26 cellular contexts compared by ENCODE assay signal in the genomic region with DNA sequence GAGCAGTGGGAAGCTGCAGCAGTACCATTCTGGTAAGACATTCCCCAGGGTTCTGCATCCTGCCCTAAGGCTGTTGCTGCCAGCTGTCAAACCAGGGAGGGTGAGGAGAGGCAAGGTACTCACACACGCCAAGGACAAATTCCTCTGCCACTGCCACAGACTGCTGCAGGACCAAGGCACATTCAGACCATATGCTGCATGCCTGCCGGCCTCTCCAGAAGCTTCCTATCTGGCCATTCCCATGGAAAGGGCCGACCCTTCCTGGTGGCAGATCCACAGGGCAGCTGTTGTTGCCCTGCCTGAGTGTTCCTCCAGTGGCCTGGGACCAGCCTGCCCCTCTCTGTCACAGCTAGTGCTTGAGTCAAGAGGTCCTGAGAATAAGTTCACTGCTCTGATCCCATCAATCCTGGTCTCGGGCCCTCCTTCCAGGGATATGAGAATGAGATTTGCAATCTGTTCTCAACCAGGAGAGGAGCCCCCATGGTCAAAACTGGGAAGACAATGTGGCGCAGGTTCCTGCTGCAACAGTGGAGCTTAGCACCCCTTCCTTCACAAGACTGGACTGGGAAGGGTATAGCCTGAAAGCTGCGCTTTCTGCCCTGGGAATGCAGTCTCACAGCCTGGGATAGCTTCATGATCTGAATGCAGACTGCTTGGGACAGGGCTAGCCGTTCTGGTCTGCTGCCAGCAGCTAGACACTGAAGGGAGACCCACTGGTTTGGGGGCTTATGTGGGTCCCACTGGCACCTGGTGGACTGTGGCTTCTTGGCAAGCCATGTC.
"Had no signal": no experiment of that assay in that cellular context is flagged by ENCODE, and none has a peak within 500 bp of the region (broad histone marks: within the 10 kb centered on the region; RNA-seq: fewer than 3 reads in every experiment).

No MANE protein-coding gene starts in this region.

- H3K9me3 ChIP-seq: body of pancreas, colonic mucosa, gastrocnemius medialis, testis, transverse colon had no signal

- H3K36me3 ChIP-seq: cardiac muscle cell, colonic mucosa, gastrocnemius medialis, transverse colon had no signal

- DNase-seq: activated CD4-positive, alpha-beta T cell treated with anti-CD3 and anti-CD28 coated beads for 36 hours; activated CD4-positive, CD25-positive, alpha-beta regulatory T cell; activated CD8-positive, alpha-beta memory T cell treated with anti-CD3 and anti-CD28 coated beads, Interleukin-2, amount 10 ng/mL, durations not matched to agents 7 days and 5 days; activated CD8-positive, alpha-beta T cell treated with anti-CD3 and anti-CD28 coated beads, Interleukin-2, amount 10 ng/mL, durations not matched to agents 7 days and 5 days; activated naive CD4-positive, alpha-beta T cell; activated T-cell treated with anti-CD3 and anti-CD28 coated beads, Interleukin-2, amount 50 U/mL, for 48 hours; anterior cingulate cortex; body of pancreas; cerebellar nuclear complex; colonic mucosa; effector CD8-positive, alpha-beta T cell; gastrocnemius medialis; stimulated activated CD4-positive, alpha-beta T cell treated with anti-CD3 and anti-CD28 coated beads, Interleukin-12 subunit alpha, Interleukin-12 subunit beta, amount 100 ng/mL, for 4 hours; stimulated activated CD4-positive, alpha-beta T cell treated with anti-CD3 and anti-CD28 coated beads, Interleukin-4, amount 100 ng/mL, for 1 hour; stimulated activated naive CD8-positive, alpha-beta T cell treated with anti-CD3 and anti-CD28 coated beads, Interleukin-15, Interleukin-2, amounts not matched to agents 100 U/mL and 50 U/mL, for 24 hours; testis; transverse colon had no signal

- H3K27me3 ChIP-seq: body of pancreas, cardiac muscle cell, colonic mucosa, gastrocnemius medialis, hepatocyte, testis, transverse colon had no signal

- H3K79me2 ChIP-seq: hepatocyte had no signal

- H3K4me3 Mint-ChIP-seq: activated CD4-positive, alpha-beta T cell treated with anti-CD3 and anti-CD28 coated beads for 36 hours; activated CD8-positive, alpha-beta memory T cell treated with anti-CD3 and anti-CD28 coated beads, Interleukin-2, amount 10 ng/mL, durations not matched to agents 7 days and 5 days; activated CD8-positive, alpha-beta T cell treated with anti-CD3 and anti-CD28 coated beads, Interleukin-2, amount 10 ng/mL, durations not matched to agents 7 days and 5 days; memory B cell; naive thymus-derived CD8-positive, alpha-beta T cell; neural crest cell; T-helper 2 cell treated with Interferon-gamma antibody and Interleukin-4, amounts not matched to agents 5 μg/mL and 100 μg/mL, for 36 hours had no signal

- H3K4me2 ChIP-seq: hepatocyte had no signal

- H3K4me1 ChIP-seq: body of pancreas, colonic mucosa, gastrocnemius medialis, testis, transverse colon had no signal

- H3K27me3 Mint-ChIP-seq: activated CD4-positive, alpha-beta T cell treated with anti-CD3 and anti-CD28 coated beads for 36 hours; activated CD8-positive, alpha-beta memory T cell treated with anti-CD3 and anti-CD28 coated beads, Interleukin-2, amount 10 ng/mL, durations not matched to agents 7 days and 5 days; memory B cell; naive thymus-derived CD8-positive, alpha-beta T cell had no signal

- H3K36me3 Mint-ChIP-seq: activated CD8-positive, alpha-beta memory T cell treated with anti-CD3 and anti-CD28 coated beads, Interleukin-2, amount 10 ng/mL, durations not matched to agents 7 days and 5 days; activated naive CD4-positive, alpha-beta T cell treated with anti-CD3 and anti-CD28 coated beads, Interleukin-2, amount 50 U/mL, for 72 hours; memory B cell had no signal

- ATAC-seq: activated CD4-positive, alpha-beta T cell treated with anti-CD3 and anti-CD28 coated beads for 36 hours; activated CD8-positive, alpha-beta memory T cell treated with anti-CD3 and anti-CD28 coated beads, Interleukin-2, amount 10 ng/mL, durations not matched to agents 7 days and 5 days; activated CD8-positive, alpha-beta T cell treated with anti-CD3 and anti-CD28 coated beads, Interleukin-2, amount 10 ng/mL, durations not matched to agents 7 days and 5 days; activated naive CD4-positive, alpha-beta T cell treated with anti-CD3 and anti-CD28 coated beads, Interleukin-2, amount 50 U/mL, for 72 hours; body of pancreas; gastrocnemius medialis; naive thymus-derived CD8-positive, alpha-beta T cell; sciatic nerve; stimulated activated naive CD8-positive, alpha-beta T cell treated with anti-CD3 and anti-CD28 coated beads, Interleukin-15, Interleukin-2, amounts not matched to agents 100 U/mL and 50 U/mL, for 24 hours had no signal

- H3K9me3 Mint-ChIP-seq: neural crest cell; T-helper 2 cell treated with Interferon-gamma antibody and Interleukin-4, amounts not matched to agents 5 μg/mL and 100 μg/mL, for 36 hours had no signal

- H2AFZ ChIP-seq: hepatocyte had no signal

- H3K27ac ChIP-seq: body of pancreas, cardiac muscle cell, colonic mucosa, gastrocnemius medialis, hepatocyte, skin epidermis, testis, transverse colon had no signal

- H3K27ac Mint-ChIP-seq: activated CD4-positive, alpha-beta T cell treated with anti-CD3 and anti-CD28 coated beads for 36 hours; activated CD8-positive, alpha-beta memory T cell treated with anti-CD3 and anti-CD28 coated beads, Interleukin-2, amount 10 ng/mL, durations not matched to agents 7 days and 5 days; activated CD8-positive, alpha-beta T cell treated with anti-CD3 and anti-CD28 coated beads, Interleukin-2, amount 10 ng/mL, durations not matched to agents 7 days and 5 days; activated naive CD4-positive, alpha-beta T cell treated with anti-CD3 and anti-CD28 coated beads, Interleukin-2, amount 50 U/mL, for 72 hours; memory B cell; naive thymus-derived CD8-positive, alpha-beta T cell; T-helper 2 cell treated with Interferon-gamma antibody and Interleukin-4, amounts not matched to agents 5 μg/mL and 100 μg/mL, for 36 hours had no signal

- H3K4me3 ChIP-seq: body of pancreas, cardiac muscle cell, colonic mucosa, gastrocnemius medialis, hepatocyte, skin epidermis, testis, transverse colon had no signal

- H3K4me1 Mint-ChIP-seq: activated CD4-positive, alpha-beta T cell treated with anti-CD3 and anti-CD28 coated beads for 36 hours; activated CD8-positive, alpha-beta memory T cell treated with anti-CD3 and anti-CD28 coated beads, Interleukin-2, amount 10 ng/mL, durations not matched to agents 7 days and 5 days; memory B cell; naive thymus-derived CD8-positive, alpha-beta T cell; neural crest cell had no signal
